In genomic region chr12:104695453-104696148, GRCh38 we compare ENCODE assay signal across 8 cellular contexts.
DNase-seq lines count a peak whose midpoint lies in the region; ATAC-seq and TF ChIP-seq lines count a peak whose summit lies in the region.

No MANE protein-coding gene starts in this region.

- H3K4me1 ChIP-seq in BLaER1 treated with 17β-estradiol and CSF1 and Interleukin-3, amounts not matched to agents 10 nM and 100 nM = peaks cover 63 to 97% (median 88%) of the 10 kb centered on the region in 10 experiments
- no peaks in the 10 kb centered on the region for H3K4me1 ChIP-seq in PC-9 (replicated peaks; ENCODE audit: insufficient read depth)

- peak overlapping the region; percentile 85 for H3K27ac Mint-ChIP-seq in activated CD8-positive, alpha-beta T cell treated with anti-CD3 and anti-CD28 coated beads for 36 hours

- H3K4me3 ChIP-seq in BLaER1 treated with 17β-estradiol and CSF1 and Interleukin-3, amounts not matched to agents 10 nM and 100 nM = peak overlapping the region in 7 of 10 experiments; percentile 11 to 54 (median 32); a peak in 8 of 20 replicates
- H3K4me3 ChIP-seq in PC-9 = no peak overlapping the region

- peaks cover 0 to 40% (median 25%) of the 10 kb centered on the region in 11 experiments; a peak in 18 of 22 replicates for H3K36me3 ChIP-seq in BLaER1 treated with 17β-estradiol and CSF1 and Interleukin-3, amounts not matched to agents 10 nM and 100 nM
- 0 out of 2 replicates have a peak, but pooled peaks cover 5% of the 10 kb centered on the region for H3K36me3 ChIP-seq in PC-9 (ENCODE audit: low read depth)

- H3K4me2 ChIP-seq in BLaER1 treated with 17β-estradiol and CSF1 and Interleukin-3, amounts not matched to agents 10 nM and 100 nM = peak overlapping the region; percentile 77 to 91 (median 87)
- no peak overlapping the region for H3K4me2 ChIP-seq in PC-9

- BruUV-seq in PC-9 (replicated peaks; lab: Mats Ljungman, UMichigan) = no TSS peak

- POLR2A ChIA-PET in activated CD8-positive, alpha-beta T cell treated with anti-CD3 and anti-CD28 coated beads for 36 hours (lab: Charles Lee) = interaction anchor here (0.5 to 1.4 kb wide), 8 partner anchors 8 to 368 kb away, joined by 3 to 6 read pairs (median 3); no protein-coding TSS in a partner anchor
- POLR2A ChIA-PET in PC-9 (lab: Charles Lee; ENCODE audit: unreplicated experiment) = no interaction called here

- peak overlapping the region in 10 of 11 experiments; percentile 55 to 75 (median 70); a peak in 20 of 22 replicates for H3K9ac ChIP-seq in BLaER1 treated with 17β-estradiol and CSF1 and Interleukin-3, amounts not matched to agents 10 nM and 100 nM

- H3K9me3 Mint-ChIP-seq in activated CD8-positive, alpha-beta T cell treated with anti-CD3 and anti-CD28 coated beads for 36 hours = peaks cover 4% of the 10 kb centered on the region

- peaks cover 10% of the 10 kb centered on the region for H3K36me3 Mint-ChIP-seq in activated CD8-positive, alpha-beta T cell treated with anti-CD3 and anti-CD28 coated beads for 36 hours (ENCODE audit: low read depth)

- peaks cover 66% of the 10 kb centered on the region for H3K79me2 ChIP-seq in PC-9 (ENCODE audit: low read depth)

- ATAC-seq in GM21717 (IDR thresholded peaks at IDR 0.05; ENCODE audit: unreplicated experiment) = peak; percentile 55
- ATAC-seq in activated CD8-positive, alpha-beta T cell treated with anti-CD3 and anti-CD28 coated beads for 36 hours = peak; percentile 89

- no peaks in the 10 kb centered on the region for H3K9me2 ChIP-seq in PC-9 (ENCODE audit: insufficient read depth)

- peaks cover 0 to 17% (median 12%) of the 10 kb centered on the region in 11 experiments; a peak in 18 of 22 replicates for H3K9me3 ChIP-seq in BLaER1 treated with 17β-estradiol and CSF1 and Interleukin-3, amounts not matched to agents 10 nM and 100 nM (replicated peaks in 1 of 11)
- no peaks in the 10 kb centered on the region for H3K9me3 ChIP-seq in PC-9 (ENCODE audit: insufficient read depth, low read depth)

- intact Hi-C loops in activated CD8-positive, alpha-beta T cell treated with anti-CD3 and anti-CD28 coated beads for 36 hours (cut with micrococcal nuclease) = no loop called here
- intact Hi-C loops in PC-9 (cut with micrococcal nuclease; ENCODE audit: unreplicated experiment) = no loop called here

- H3F3A ChIP-seq in PC-9 (ENCODE audit: insufficient read depth, low read depth) = peaks cover 18% of the 10 kb centered on the region; the same call in 1 of the 2 replicates

- H3K27me3 ChIP-seq in BLaER1 treated with 17β-estradiol and CSF1 and Interleukin-3, amounts not matched to agents 10 nM and 100 nM = no peaks in the 10 kb centered on the region
- H3K27me3 ChIP-seq in PC-9 (ENCODE audit: insufficient read depth, low read depth) = no peaks in the 10 kb centered on the region

- peak; percentile 66 for DNase-seq in NCI-H2029 (lab: John Stamatoyannopoulos, UW)
- DNase-seq in activated CD8-positive, alpha-beta T cell treated with anti-CD3 and anti-CD28 coated beads for 36 hours = peak; percentile 95
- peak; percentile 74 for DNase-seq in fibroblast of peridontal ligament (ENCODE audit: extremely low read depth)
- peak; percentile 86 for DNase-seq in stimulated activated CD8-positive, alpha-beta memory T cell treated with anti-CD3 and anti-CD28 coated beads, Interleukin-4, amount 100 ng/mL, for 48 hours
- no peak for DNase-seq in PC-9
- no peak for DNase-seq in LoVo (ENCODE audit: low spot score)

- peaks cover 59% of the 10 kb centered on the region for H3K4me1 Mint-ChIP-seq in activated CD8-positive, alpha-beta T cell treated with anti-CD3 and anti-CD28 coated beads for 36 hours (ENCODE audit: low read depth)

- H3K27ac ChIP-seq in BLaER1 treated with 17β-estradiol and CSF1 and Interleukin-3, amounts not matched to agents 10 nM and 100 nM = peak overlapping the region; percentile 7 to 86 (median 82); a peak in 21 of 22 replicates
- no peak overlapping the region for H3K27ac ChIP-seq in PC-9

- H4K20me1 ChIP-seq in BLaER1 treated with 17β-estradiol and CSF1 and Interleukin-3, amounts not matched to agents 10 nM and 100 nM = peaks cover 0 to 63% (median 21%) of the 10 kb centered on the region in 11 experiments; a peak in 12 of 22 replicates
- no peaks in the 10 kb centered on the region for H4K20me1 ChIP-seq in PC-9 (ENCODE audit: insufficient read depth)

- H3K27me3 Mint-ChIP-seq in activated CD8-positive, alpha-beta T cell treated with anti-CD3 and anti-CD28 coated beads for 36 hours = no peaks in the 10 kb centered on the region

- CTCF ChIA-PET in activated CD8-positive, alpha-beta T cell treated with anti-CD3 and anti-CD28 coated beads for 36 hours (lab: Charles Lee) = interaction anchor here (1.0 to 2.0 kb wide), 6 partner anchors 9 to 314 kb away, joined by 3 to 8 read pairs (median 4); no protein-coding TSS in a partner anchor
- CTCF ChIA-PET in PC-9 (lab: Charles Lee) = no interaction called here

- peak overlapping the region; percentile 43 for H3K4me3 Mint-ChIP-seq in activated CD8-positive, alpha-beta T cell treated with anti-CD3 and anti-CD28 coated beads for 36 hours

- no peak for TF ChIP-seq CTCF in activated CD8-positive, alpha-beta T cell treated with anti-CD3 and anti-CD28 coated beads for 36 hours (IDR thresholded peaks at IDR 0.05)
- TF ChIP-seq CTCF in PC-9 (conservative IDR thresholded peaks at IDR 0.05) = no peak

- H2AFZ ChIP-seq in PC-9 = no peak overlapping the region

Comparison
In these comparisons a context has a peak if more than half of its experiments do, and no peak if none do; other contexts are left out.
1. DNase-seq: peak in NCI-H2029 (single experiment), activated CD8-positive, alpha-beta T cell treated with anti-CD3 and anti-CD28 coated beads for 36 hours (single experiment), fibroblast of peridontal ligament (single experiment) and stimulated activated CD8-positive, alpha-beta memory T cell treated with anti-CD3 and anti-CD28 coated beads, Interleukin-4, amount 100 ng/mL, for 48 hours (single experiment); none in PC-9 (0 of 2) and LoVo (single experiment).